9 cellular contexts compared by ENCODE assay signal in genomic region chr9:114033397-114034103, GRCh38. TPM values are rescaled to one million over a fixed set of nuclear protein-coding genes. Genes with fewer than 3 reads are reported as not detected.
A peak's percentile ranks its signal among the peaks of the same experiment; 100 is the strongest.
DNase-seq lines count a peak whose midpoint lies in the region; ATAC-seq and TF ChIP-seq lines count a peak whose summit lies in the region.
"Had no signal": no experiment of that assay in that cellular context is flagged by ENCODE, and none has a peak within 500 bp of the region (broad histone marks: within the 10 kb centered on the region; RNA-seq: fewer than 3 reads in every experiment).

No MANE protein-coding gene starts in this region.

- H3K9ac ChIP-seq in HCT116 (ENCODE audit: low read length), result no peak overlapping the region

- no peaks in the 10 kb centered on the region for H3K9me2 ChIP-seq in HCT116 (ENCODE audit: insufficient read depth)

- no peak overlapping the region for H3K4me2 ChIP-seq in HCT116 (ENCODE audit: low read length)

- peaks cover 14% of the 10 kb centered on the region for H3K36me3 Mint-ChIP-seq in type B pancreatic cell

- peak; percentile 16 to 49 (median 36); a peak in 4 of 6 replicates for TF ChIP-seq CTCF in HCT116 (IDR thresholded peaks at IDR 0.05 in 2 of 3, conservative IDR thresholded peaks at IDR 0.05 in 1 of 3; ENCODE audit: borderline replicate concordance in 1 of 3, insufficient read depth in 1 of 3, low read depth in 2 of 3, low read length in 2 of 3)
- peak; percentile 40 to 59 (median 52) for TF ChIP-seq CTCF in ascending aorta (IDR thresholded peaks at IDR 0.05)
- TF ChIP-seq CTCF in type B pancreatic cell (conservative IDR thresholded peaks at IDR 0.05), result peak; percentile 72

- H3K27me3 ChIP-seq in HCT116 (ENCODE audit: insufficient read depth, low read length), result no peaks in the 10 kb centered on the region
- no peaks in the 10 kb centered on the region for H3K27me3 ChIP-seq in ascending aorta

- no peaks in the 10 kb centered on the region for H3K4me1 Mint-ChIP-seq in type B pancreatic cell (ENCODE audit: unreplicated experiment)

- DNase-seq in ACHN, result peak; percentile 11
- DNase-seq in HCT116 (ENCODE audit: low read depth, low spot score), result no peak
- peak in 1 of 2 donors; percentile 64 for DNase-seq in ascending aorta (ENCODE audit: low spot score in 2 of 2)
- DNase-seq in inferior parietal cortex (ENCODE audit: extremely low spot score), result peak; percentile 25
- peak; percentile 67 for DNase-seq in type B pancreatic cell (ENCODE audit: extremely low spot score, unreplicated experiment)
- no peak for DNase-seq in activated gamma-delta T cell treated with Interleukin-2 at 50 U/mL for 16 hours
- DNase-seq in activated naive CD4-positive, alpha-beta T cell (lab: John Stamatoyannopoulos, UW), result no peak
- DNase-seq in T-helper 9 cell, result no peak

- H3K27ac Mint-ChIP-seq in type B pancreatic cell, result no peak overlapping the region
- H3K27ac Mint-ChIP-seq: activated T-cell treated with anti-CD3 and anti-CD28 coated beads, Interleukin-2, amount 50 U/mL, for 72 hours had no signal

- no peaks in the 10 kb centered on the region for H3K9me3 Mint-ChIP-seq in type B pancreatic cell
- H3K9me3 Mint-ChIP-seq: activated T-cell treated with anti-CD3 and anti-CD28 coated beads, Interleukin-2, amount 50 U/mL, for 72 hours had no signal

- H3K27ac ChIP-seq in HCT116 (ENCODE audit: low read depth, low read length) (no peak overlapping the region), ascending aorta (no peak overlapping the region)

- CTCF ChIA-PET in HCT116 (lab: Charles Lee), result no interaction called here

- POLR2A ChIA-PET in HCT116 (lab: Charles Lee), result no interaction called here

- BruUV-seq in HCT116 (replicated peaks; lab: Mats Ljungman, UMichigan), result no TSS peak

- RAD21 ChIA-PET in HCT116 (lab: Charles Lee; ENCODE audit: low non-redundant PET in 1 of 2, low total read pairs in 2 of 2, uncharacterized antibody in 2 of 2, unreplicated experiment in 2 of 2), result interaction anchor here in 1 of 2 experiments (0.6 kb wide), 1 partner anchor 219 kb away, joined by 3 read pairs; no protein-coding TSS in a partner anchor

- in situ Hi-C loops in ACHN (cut with HindIII; ENCODE audit: low pct_ligation_motif_present, low pct_unique_long_range_greater_than_20kb, low sequenced_read_pairs), result no loop called here

- H3K9me3 ChIP-seq in HCT116 (ENCODE audit: control insufficient read depth in 1 of 2, insufficient read depth in 1 of 2, low read depth in 1 of 2, low read length in 2 of 2), result no peaks in the 10 kb centered on the region
- H3K9me3 ChIP-seq in ascending aorta, result no peaks in the 10 kb centered on the region

- no peak for TF ChIP-seq POLR2A in HCT116 (IDR thresholded peaks at IDR 0.05; ENCODE audit: borderline replicate concordance, extremely low read depth, insufficient read depth, insufficient read length)

- intact Hi-C loops in HCT116 (cut with micrococcal nuclease), result no loop called here
- intact Hi-C loops in ascending aorta (cut with DNase I), result loop anchor here (1.0 to 5.0 kb wide), 3 partner anchors 226 to 351 kb away; no protein-coding TSS in a partner anchor

- H3K4me1 ChIP-seq in HCT116 (ENCODE audit: control insufficient read depth in 1 of 2, insufficient read depth in 2 of 2, low read length in 2 of 2) (no peaks in the 10 kb centered on the region), ascending aorta (peaks cover 0 to 13% of the 10 kb centered on the region in 2 donors)

- H3K4me3 ChIP-seq in HCT116 (replicated peaks in 1 of 2; ENCODE audit: low read depth in 1 of 2, low read length in 2 of 2) (no peak overlapping the region), ascending aorta (no peak overlapping the region)

- H3K27me3 Mint-ChIP-seq in type B pancreatic cell, result no peaks in the 10 kb centered on the region

- peak; percentile 65 for ATAC-seq in HCT116
- ATAC-seq: activated T-cell treated with anti-CD3 and anti-CD28 coated beads, Interleukin-2, amount 50 U/mL, for 72 hours had no signal

- H3K79me2 ChIP-seq in HCT116 (ENCODE audit: insufficient read depth, low read length), result no peaks in the 10 kb centered on the region

- H3K36me3 ChIP-seq in HCT116 (ENCODE audit: control insufficient read depth in 1 of 2, insufficient read depth in 2 of 2, low read length in 2 of 2), result no peaks in the 10 kb centered on the region
- peaks cover 34 to 42% of the 10 kb centered on the region in 2 donors for H3K36me3 ChIP-seq in ascending aorta

- no peaks in the 10 kb centered on the region for H4K20me1 ChIP-seq in HCT116 (ENCODE audit: insufficient read depth)

- H2AFZ ChIP-seq in HCT116 (ENCODE audit: low read depth, low read length, poor library complexity, severe bottlenecking), result no peak overlapping the region

- no peak overlapping the region for H3K4me3 Mint-ChIP-seq in type B pancreatic cell
- H3K4me3 Mint-ChIP-seq: activated T-cell treated with anti-CD3 and anti-CD28 coated beads, Interleukin-2, amount 50 U/mL, for 72 hours had no signal

- peak; percentile 58 for TF ChIP-seq RAD21 in HCT116 (IDR thresholded peaks at IDR 0.05; ENCODE audit: low read depth)

TF ChIP-seq in HCT116, 20 proteins besides CTCF, POLR2A, EP300 and RAD21:
- no peak for TF ChIP-seq ZFX (IDR thresholded peaks at IDR 0.05)
- TF ChIP-seq ZNF274 (IDR thresholded peaks at IDR 0.05; ENCODE audit: low read depth, low read length), result no peak
- TF ChIP-seq ATF3 (IDR thresholded peaks at IDR 0.05), result no peak
- no peak for TF ChIP-seq CEBPB (IDR thresholded peaks at IDR 0.05; ENCODE audit: low read depth)

RNA-seq across cellular contexts. Expression of gene AMBP, which starts 44.5 kb away (rescaled TPM):
- total RNA-seq in HCT116 (2021; ENCODE audit: unreplicated experiment) (1.9 TPM), ascending aorta (6.6 TPM), type B pancreatic cell (ENCODE audit: low replicate concordance) (110 and 230 TPM in 2 replicates)
- not detected in 2 replicates for polyA plus RNA-seq in HCT116 (2012)
- total RNA-seq: activated T-cell treated with anti-CD3 and anti-CD28 coated beads, Interleukin-2, amount 50 U/mL, for 72 hours had no signal

Comparison
In these comparisons a context has a peak if more than half of its experiments do, and no peak if none do; other contexts are left out.
1. DNase-seq: peak in ACHN (single experiment), inferior parietal cortex (single experiment) and type B pancreatic cell (single experiment); none in HCT116 (single experiment), activated gamma-delta T cell treated with Interleukin-2 at 50 U/mL for 16 hours (single experiment), activated naive CD4-positive, alpha-beta T cell (0 of 4) and T-helper 9 cell (single experiment).
2. RNA of gene AMBP, which starts 44.5 kb away (total RNA-seq): 110 to 230 TPM in type B pancreatic cell; 6.6 TPM in ascending aorta (single experiment) and 1.9 TPM in HCT116 (single experiment); every median in the first group is over 10 times any median in the second.
3. Peak in every context shown above with its lines, with median percentiles within 50 percentile points of each other: CTCF ChIP-seq.